In the genomic region with DNA sequence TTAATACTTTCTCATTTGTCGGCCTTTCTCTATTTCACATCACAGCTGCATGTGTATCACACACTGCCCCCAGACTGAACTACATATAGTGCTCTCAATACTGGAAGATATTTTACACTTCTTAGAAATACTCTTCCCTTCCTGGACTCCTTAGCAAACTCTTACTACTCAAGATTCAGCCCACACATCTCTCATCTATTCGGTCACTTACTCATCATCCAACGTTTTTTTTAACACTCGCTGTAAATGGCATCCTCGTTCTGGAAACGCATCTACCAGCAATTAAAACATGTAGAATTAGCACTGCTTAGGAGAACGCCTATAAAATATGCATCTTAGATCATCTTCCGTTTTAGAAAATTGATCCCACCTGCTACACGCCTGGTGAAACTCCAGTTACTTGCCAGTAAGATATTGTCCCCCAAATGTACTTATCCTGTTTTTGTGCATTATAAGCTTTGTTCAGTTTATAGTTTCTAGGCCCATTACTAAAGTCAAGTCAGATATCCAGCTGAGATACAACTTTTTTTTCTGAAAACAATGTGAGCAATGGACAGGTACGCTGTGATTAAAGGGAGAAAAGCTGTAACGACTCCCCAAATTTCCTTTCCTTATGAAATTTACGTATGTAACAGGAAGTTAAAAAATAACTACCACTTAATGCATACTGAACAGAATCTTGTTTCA, we compare ENCODE assay signal across 8 cellular contexts. TPM values are rescaled to one million over a fixed set of nuclear protein-coding genes. Genes with fewer than 3 reads are reported as not detected.
DNase-seq lines count a peak whose midpoint lies in the region; ATAC-seq and TF ChIP-seq lines count a peak whose summit lies in the region.

No MANE protein-coding gene starts in this region.

- peak overlapping the region; percentile 17 to 91 for H3K4me3 ChIP-seq in CD4-positive, alpha-beta memory T cell (ENCODE audit: low read length in 2 of 2)
- H3K4me3 ChIP-seq in MM.1S (ENCODE audit: low read length) = peak overlapping the region; percentile 74; the same call in 1 of the 2 replicates

- H3K9me3 Mint-ChIP-seq in CD4-positive, alpha-beta memory T cell = no peaks in the 10 kb centered on the region

- peak overlapping the region; percentile 82 to 100 (median 99) for H3K27ac Mint-ChIP-seq in CD4-positive, alpha-beta memory T cell

- H3K27me3 Mint-ChIP-seq in CD4-positive, alpha-beta memory T cell = no peaks in the 10 kb centered on the region

- H3F3A ChIP-seq in MM.1S (ENCODE audit: insufficient read depth, low read length) = peaks cover 33% of the 10 kb centered on the region

- no peak overlapping the region for H2AFZ ChIP-seq in MM.1S (ENCODE audit: low read length)

- H3K36me3 Mint-ChIP-seq in CD4-positive, alpha-beta memory T cell = peaks cover 0 to 11% of the 10 kb centered on the region in 2 donors

- TF ChIP-seq CTCF in MM.1S (IDR thresholded peaks at IDR 0.05; ENCODE audit: low read length) = no peak

- no peaks in the 10 kb centered on the region for H3K27me3 ChIP-seq in CD4-positive, alpha-beta memory T cell (ENCODE audit: insufficient read depth, low read length)
- H3K27me3 ChIP-seq in MM.1S (replicated peaks; ENCODE audit: insufficient read depth, low read length) = no peaks in the 10 kb centered on the region

- H3K36me3 ChIP-seq in CD4-positive, alpha-beta memory T cell (ENCODE audit: insufficient read depth, low read length) = no peaks in the 10 kb centered on the region
- H3K36me3 ChIP-seq in MM.1S (replicated peaks; ENCODE audit: insufficient read depth, low read length) = no peaks in the 10 kb centered on the region; the same call in 1 of the 2 replicates

- peak overlapping the region; percentile 99 for H3K27ac ChIP-seq in CD4-positive, alpha-beta memory T cell (ENCODE audit: low read depth, low read length)
- H3K27ac ChIP-seq in MM.1S (ENCODE audit: low read length) = peak overlapping the region; percentile 98
- peak overlapping the region; percentile 100 for H3K27ac ChIP-seq in cingulate gyrus (ENCODE audit: low read depth, low read length)

- H3K9ac ChIP-seq in MM.1S (ENCODE audit: low read length) = peak overlapping the region; percentile 95; the same call in 1 of the 2 replicates

- H3K79me2 ChIP-seq in MM.1S (ENCODE audit: low read length) = peaks cover 20% of the 10 kb centered on the region

- CTCF ChIA-PET in CD4-positive, alpha-beta memory T cell (lab: Charles Lee; ENCODE audit: partially characterized antibody) = interaction anchor here (1.1 to 1.9 kb wide), 3 partner anchors 10 to 31 kb away, joined by 3 to 10 read pairs (median 4); a partner anchor contains a TSS

- peaks cover 10 to 24% (median 18%) of the 10 kb centered on the region in 4 donors for H3K4me1 Mint-ChIP-seq in CD4-positive, alpha-beta memory T cell

- intact Hi-C loops in CD4-positive, alpha-beta memory T cell (cut with micrococcal nuclease) = loop anchor here (5.0 to 10.0 kb wide), 6 partner anchors 252 to 1737 kb away; a partner anchor contains a TSS

- ATAC-seq in HG03565 (IDR thresholded peaks at IDR 0.05; ENCODE audit: unreplicated experiment) (no peak), GM21529 (IDR thresholded peaks at IDR 0.05; ENCODE audit: unreplicated experiment) (no peak), HG03432 (IDR thresholded peaks at IDR 0.05; ENCODE audit: unreplicated experiment) (no peak)

- peak in 1 of 5 donors; percentile 9 for DNase-seq in CD4-positive, alpha-beta memory T cell
- DNase-seq in MM.1S = no peak
- DNase-seq in occipital lobe (lab: John Stamatoyannopoulos, UW) = peak; percentile 8
- no peak for DNase-seq in glomerular visceral epithelial cell (ENCODE audit: extremely low spot score)

- POLR2A ChIA-PET in CD4-positive, alpha-beta memory T cell (lab: Charles Lee; ENCODE audit: partially characterized antibody) = interaction anchor here (0.7 to 5.9 kb wide), 12 partner anchors 8 to 857 kb away, joined by 3 to 94 read pairs (median 4); a partner anchor contains a TSS

- H3K4me2 ChIP-seq in MM.1S (ENCODE audit: low read depth, low read length) = peak overlapping the region; percentile 66

- no peaks in the 10 kb centered on the region for H4K20me1 ChIP-seq in MM.1S (ENCODE audit: insufficient read depth, low read length)

- peak overlapping the region; percentile 88 to 99 (median 95) for H3K4me3 Mint-ChIP-seq in CD4-positive, alpha-beta memory T cell

- no peaks in the 10 kb centered on the region for H3K9me2 ChIP-seq in MM.1S (replicated peaks; ENCODE audit: insufficient read depth, low read length)

- peaks cover 18% of the 10 kb centered on the region for H3K4me1 ChIP-seq in CD4-positive, alpha-beta memory T cell (ENCODE audit: insufficient read depth, low read length)
- H3K4me1 ChIP-seq in MM.1S (ENCODE audit: low read length) = peaks cover 25% of the 10 kb centered on the region

- no peaks in the 10 kb centered on the region for H3K9me3 ChIP-seq in CD4-positive, alpha-beta memory T cell (ENCODE audit: control insufficient read depth in 1 of 2, low read length in 2 of 2)
- H3K9me3 ChIP-seq in MM.1S (replicated peaks; ENCODE audit: insufficient read depth, low read length) = no peaks in the 10 kb centered on the region

RNA-seq across cellular contexts. Expression of a gene that starts 1.0 kb away (rescaled TPM):
- 1 to 10 TPM; 1.9 TPM for total RNA-seq in CD4-positive, alpha-beta memory T cell
- polyA plus RNA-seq in CD4-positive, alpha-beta memory T cell = under 1 TPM in 1 of 2 donors, not detected in 1; 0.20 TPM
- total RNA-seq in occipital lobe = 10.8 TPM

RNA-seq across cellular contexts. Expression of a gene that starts 1.9 kb away (rescaled TPM):
- 1 to 10 TPM; 5.9 to 6.6 TPM for total RNA-seq in CD4-positive, alpha-beta memory T cell
- polyA plus RNA-seq in CD4-positive, alpha-beta memory T cell = 10 to 100 TPM in 1 of 2 donors, 1 to 10 TPM in 1; 9.5 to 10.2 TPM
- 25.1 TPM for total RNA-seq in occipital lobe

RNA-seq across cellular contexts. Expression of a gene that starts 31.1 kb away (rescaled TPM):
- 10 to 100 TPM; 30.1 to 30.3 TPM for total RNA-seq in CD4-positive, alpha-beta memory T cell
- polyA plus RNA-seq in CD4-positive, alpha-beta memory T cell = 10 to 100 TPM; 43.8 to 53.8 TPM
- total RNA-seq in occipital lobe = 53.0 TPM
